Comparison of ENCODE assay signal across 1 cellular context in genomic region chr20:56032251-56032650, GRCh38.
TF ChIP-seq lines count a peak whose summit lies in the region.

No MANE protein-coding gene starts in this region.

TF ChIP-seq in HepG2, 621 proteins besides CTCF, POLR2A, EP300 and RAD21:
- TF ChIP-seq HOXA3 (CRISPR knock-in tag; IDR thresholded peaks at IDR 0.05) (no peak), ZNF280D (CRISPR knock-in tag; IDR thresholded peaks at IDR 0.05) (peak; percentile 81; the same call in 1 of the 2 replicates)
